In the genomic region with DNA sequence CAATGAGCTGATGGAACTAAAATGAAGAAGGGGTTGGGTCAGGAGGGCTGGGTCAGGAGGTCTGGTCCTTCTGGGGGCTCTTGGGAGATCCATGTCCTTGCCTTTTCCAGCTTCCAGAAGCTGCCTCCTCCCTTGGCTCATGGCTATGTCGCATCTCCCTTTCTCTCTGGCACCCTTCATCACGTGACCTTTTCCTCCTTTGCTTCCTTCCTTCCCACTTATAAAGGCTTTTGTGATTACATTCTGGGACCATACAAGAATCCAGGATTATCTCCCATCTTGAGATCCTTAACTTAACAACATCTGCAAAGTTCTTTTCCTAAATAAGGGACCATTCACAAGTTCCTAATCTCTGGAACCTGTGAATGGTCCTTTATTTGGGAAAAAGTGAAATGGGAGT, we compare ENCODE assay signal across 8 cellular contexts.
"Had no signal": no experiment of that assay in that cellular context is flagged by ENCODE, and none has a peak within 500 bp of the region (broad histone marks: within the 10 kb centered on the region; RNA-seq: fewer than 3 reads in every experiment).

No MANE protein-coding gene starts in this region.

- H3K9ac ChIP-seq: GM23248 had no signal

- H3K4me1 ChIP-seq: HAP-1 had no signal

- ATAC-seq: HCT116 had no signal

- H3K27ac ChIP-seq: GM23248, HL-60 had no signal

- H3K36me3 ChIP-seq: HAP-1 had no signal

- H3K4me3 ChIP-seq: GM23248, HAP-1 had no signal

- DNase-seq: GM23248, GOT3, H7, HFFc6, IMR-90 had no signal

- H2AFZ ChIP-seq: GM23248 had no signal

- H3K9me3 ChIP-seq: HAP-1 had no signal
